In genomic region chr16:8877894-8878522, GRCh38 we compare ENCODE assay signal across 19 cellular contexts. TPM values are rescaled to one million over a fixed set of nuclear protein-coding genes. Genes with fewer than 3 reads are reported as not detected.
A peak's percentile ranks its signal among the peaks of the same experiment; 100 is the strongest.
DNase-seq lines count a peak whose midpoint lies in the region; ATAC-seq, FAIRE-seq and TF ChIP-seq lines count a peak whose summit lies in the region.
"Had no signal": no experiment of that assay in that cellular context is flagged by ENCODE, and none has a peak within 500 bp of the region (broad histone marks: within the 10 kb centered on the region; RNA-seq: fewer than 3 reads in every experiment).

No MANE protein-coding gene starts in this region.

- H2AFZ ChIP-seq in K562 (ENCODE audit: low read depth, low read length) (no peak overlapping the region), keratinocyte (ENCODE audit: control insufficient read depth, low read length) (peak overlapping the region; percentile 75)

- peaks cover 33% of the 10 kb centered on the region for H3K4me1 Mint-ChIP-seq in activated CD8-positive, alpha-beta T cell treated with anti-CD3 and anti-CD28 coated beads, Interleukin-2, amount 10 ng/mL, durations not matched to agents 7 days and 5 days (ENCODE audit: low read depth)
- peaks cover 16% of the 10 kb centered on the region for H3K4me1 Mint-ChIP-seq in activated CD8-positive, alpha-beta T cell treated with anti-CD3 and anti-CD28 coated beads for 36 hours (ENCODE audit: low read depth)
- H3K4me1 Mint-ChIP-seq in stimulated activated naive CD8-positive, alpha-beta T cell treated with anti-CD3 and anti-CD28 coated beads, Interleukin-15, amount 100 ng/mL, for 72 hours = peaks cover 19% of the 10 kb centered on the region
- H3K4me1 Mint-ChIP-seq: brain had no signal

- DNase-seq in activated CD8-positive, alpha-beta T cell treated with anti-CD3 and anti-CD28 coated beads, Interleukin-2, amount 10 ng/mL, durations not matched to agents 7 days and 5 days = no peak
- DNase-seq in activated CD8-positive, alpha-beta T cell treated with anti-CD3 and anti-CD28 coated beads for 36 hours = no peak
- DNase-seq in K562 (ENCODE audit: extremely low read depth in 1 of 4, low spot score in 3 of 4) (no peak), keratinocyte (ENCODE audit: low read depth, low spot score) (no peak), NCI-H2227 (lab: John Stamatoyannopoulos, UW; ENCODE audit: unreplicated experiment) (no peak), cerebellar nuclear complex (lab: John Stamatoyannopoulos, UW) (no peak)
- DNase-seq in stimulated activated naive CD8-positive, alpha-beta T cell treated with anti-CD3 and anti-CD28 coated beads, Interleukin-15, amount 100 ng/mL, for 72 hours = no peak
- DNase-seq: activated gamma-delta T cell treated with Interleukin-2 at 50 U/mL for 16 hours, DND-41, left ventricle myocardium inferior, NCI-H1092, Peyer's patch, uterus had no signal

- H3K4me3 Mint-ChIP-seq in activated CD8-positive, alpha-beta T cell treated with anti-CD3 and anti-CD28 coated beads, Interleukin-2, amount 10 ng/mL, durations not matched to agents 7 days and 5 days = no peak overlapping the region
- no peak overlapping the region for H3K4me3 Mint-ChIP-seq in activated CD8-positive, alpha-beta T cell treated with anti-CD3 and anti-CD28 coated beads for 36 hours
- no peak overlapping the region for H3K4me3 Mint-ChIP-seq in stimulated activated naive CD8-positive, alpha-beta T cell treated with anti-CD3 and anti-CD28 coated beads, Interleukin-15, amount 100 ng/mL, for 72 hours
- H3K4me3 Mint-ChIP-seq: brain; CD4-positive, CD25-positive, alpha-beta regulatory T cell; stimulated activated naive CD8-positive, alpha-beta T cell treated with anti-CD3 and anti-CD28 coated beads, Interleukin-15, Interleukin-2, amounts not matched to agents 100 ng/mL and 50 ng/mL, for 24 hours had no signal

- no peaks in the 10 kb centered on the region for H3K9me1 ChIP-seq in K562 (ENCODE audit: control insufficient read depth, insufficient read depth, low read length)
- H3K9me1 ChIP-seq in keratinocyte (ENCODE audit: control insufficient read depth, extremely low read depth, insufficient read depth, low read length) = no peaks in the 10 kb centered on the region

- FAIRE-seq in K562 (lab: Jason Lieb, UNC) = no peak
- peak; percentile 55 for FAIRE-seq in keratinocyte (lab: Jason Lieb, UNC)
- FAIRE-seq: A204.1 had no signal

- in situ Hi-C loops in K562 (cut with MboI) = loop anchor here (5.0 kb wide), 1 partner anchor 226 kb away; no protein-coding TSS in a partner anchor

- H3K9me3 ChIP-seq in K562 (replicated peaks; ENCODE audit: control insufficient read depth, insufficient read depth, low read depth, low read length) (no peaks in the 10 kb centered on the region), keratinocyte (ENCODE audit: control insufficient read depth, low read depth, low read length) (no peaks in the 10 kb centered on the region)
- H3K9me3 ChIP-seq: left ventricle myocardium inferior, Peyer's patch, uterus had no signal

- no peak overlapping the region for H3K4me2 ChIP-seq in K562 (ENCODE audit: insufficient read depth, low read length)
- peak overlapping the region; percentile 76 for H3K4me2 ChIP-seq in keratinocyte (ENCODE audit: control insufficient read depth, extremely low read depth, insufficient read depth, low read depth, low read length)

- H3K9ac ChIP-seq in K562 (ENCODE audit: insufficient read depth in 1 of 2, low read depth in 2 of 2, low read length in 2 of 2) (peak overlapping the region in 1 of 2 experiments; percentile 66; a peak in 1 of 4 replicates), keratinocyte (ENCODE audit: control insufficient read depth, extremely low read depth, insufficient read depth, low read length) (peak overlapping the region; percentile 73)

- TF ChIP-seq POLR2A in K562 (conservative IDR thresholded peaks at IDR 0.05) = no peak

- H3K4me1 ChIP-seq in K562 (replicated peaks in 1 of 2; ENCODE audit: control insufficient read depth in 2 of 2, insufficient read depth in 2 of 2, low read length in 2 of 2) (peaks cover 0 to 6% of the 10 kb centered on the region in 2 experiments; a peak in 2 of 5 replicates), keratinocyte (ENCODE audit: control insufficient read depth, extremely low read depth, insufficient read depth, low read length) (peaks cover 20% of the 10 kb centered on the region)
- H3K4me1 ChIP-seq: uterus had no signal

- dilution Hi-C loops in keratinocyte (cut with MboI; ENCODE audit: extremely low pct_ligation_motif_present, low sequenced_read_pairs) = no loop called here

- no peaks in the 10 kb centered on the region for H3K36me3 Mint-ChIP-seq in activated CD8-positive, alpha-beta T cell treated with anti-CD3 and anti-CD28 coated beads, Interleukin-2, amount 10 ng/mL, durations not matched to agents 7 days and 5 days (ENCODE audit: low read depth)
- no peaks in the 10 kb centered on the region for H3K36me3 Mint-ChIP-seq in activated CD8-positive, alpha-beta T cell treated with anti-CD3 and anti-CD28 coated beads for 36 hours (ENCODE audit: low read depth)
- H3K36me3 Mint-ChIP-seq: brain; CD4-positive, CD25-positive, alpha-beta regulatory T cell had no signal

- intact Hi-C loops in activated CD8-positive, alpha-beta T cell treated with anti-CD3 and anti-CD28 coated beads for 36 hours (cut with micrococcal nuclease) = no loop called here
- intact Hi-C loops in K562 (cut with micrococcal nuclease) = loop anchor here (10.0 kb wide), 1 partner anchor 257 kb away; no protein-coding TSS in a partner anchor

- peak; percentile 24 for ATAC-seq in activated CD8-positive, alpha-beta T cell treated with anti-CD3 and anti-CD28 coated beads, Interleukin-2, amount 10 ng/mL, durations not matched to agents 7 days and 5 days
- ATAC-seq in activated CD8-positive, alpha-beta T cell treated with anti-CD3 and anti-CD28 coated beads for 36 hours = no peak
- ATAC-seq in K562 (no peak), HG03045 (IDR thresholded peaks at IDR 0.05; ENCODE audit: unreplicated experiment) (no peak)
- ATAC-seq in stimulated activated naive CD8-positive, alpha-beta T cell treated with anti-CD3 and anti-CD28 coated beads, Interleukin-15, amount 100 ng/mL, for 72 hours = peak; percentile 52

- H3K4me3 ChIP-seq in K562 (no peak overlapping the region), keratinocyte (ENCODE audit: control insufficient read depth in 2 of 3, extremely low read depth in 1 of 3, insufficient read depth in 2 of 3, low read depth in 1 of 3, low read length in 3 of 3) (peak overlapping the region in 1 of 3 experiments; percentile 25)
- H3K4me3 ChIP-seq: left ventricle myocardium inferior, Peyer's patch, uterus had no signal

- no TSS peak for BruUV-seq in K562 (replicated peaks; lab: Mats Ljungman, UMichigan)

- no peaks in the 10 kb centered on the region for H3K9me3 Mint-ChIP-seq in activated CD8-positive, alpha-beta T cell treated with anti-CD3 and anti-CD28 coated beads, Interleukin-2, amount 10 ng/mL, durations not matched to agents 7 days and 5 days (ENCODE audit: insufficient read depth)
- no peaks in the 10 kb centered on the region for H3K9me3 Mint-ChIP-seq in activated CD8-positive, alpha-beta T cell treated with anti-CD3 and anti-CD28 coated beads for 36 hours
- H3K9me3 Mint-ChIP-seq in stimulated activated naive CD8-positive, alpha-beta T cell treated with anti-CD3 and anti-CD28 coated beads, Interleukin-15, amount 100 ng/mL, for 72 hours = no peaks in the 10 kb centered on the region
- H3K9me3 Mint-ChIP-seq: CD4-positive, CD25-positive, alpha-beta regulatory T cell; stimulated activated naive CD8-positive, alpha-beta T cell treated with anti-CD3 and anti-CD28 coated beads, Interleukin-15, Interleukin-2, amounts not matched to agents 100 ng/mL and 50 ng/mL, for 24 hours had no signal

- H4K20me1 ChIP-seq in K562 (replicated peaks; ENCODE audit: control insufficient read depth, insufficient read depth, low read length) = no peaks in the 10 kb centered on the region; the same call in 1 of the 2 replicates
- H4K20me1 ChIP-seq in keratinocyte (ENCODE audit: control insufficient read depth, extremely low read depth, insufficient read depth, low read length) = no peaks in the 10 kb centered on the region

- H3K27ac Mint-ChIP-seq in activated CD8-positive, alpha-beta T cell treated with anti-CD3 and anti-CD28 coated beads, Interleukin-2, amount 10 ng/mL, durations not matched to agents 7 days and 5 days = peak overlapping the region; percentile 10
- no peak overlapping the region for H3K27ac Mint-ChIP-seq in activated CD8-positive, alpha-beta T cell treated with anti-CD3 and anti-CD28 coated beads for 36 hours
- H3K27ac Mint-ChIP-seq in stimulated activated naive CD8-positive, alpha-beta T cell treated with anti-CD3 and anti-CD28 coated beads, Interleukin-15, amount 100 ng/mL, for 72 hours = no peak overlapping the region
- H3K27ac Mint-ChIP-seq: CD4-positive, CD25-positive, alpha-beta regulatory T cell; progenitor cell of endocrine pancreas; stimulated activated naive CD8-positive, alpha-beta T cell treated with anti-CD3 and anti-CD28 coated beads, Interleukin-15, Interleukin-2, amounts not matched to agents 100 ng/mL and 50 ng/mL, for 24 hours had no signal

- TF ChIP-seq EP300 in K562 (IDR thresholded peaks at IDR 0.05; ENCODE audit: low read length) = no peak

- no peak for TF ChIP-seq RAD21 in K562 (CRISPR knock-in tag; conservative IDR thresholded peaks at IDR 0.05 in 1 of 2, IDR thresholded peaks at IDR 0.05 in 1 of 2)

- no peaks in the 10 kb centered on the region for H3K36me3 ChIP-seq in K562 (ENCODE audit: control insufficient read depth, insufficient read depth, low read length)
- H3K36me3 ChIP-seq in keratinocyte (ENCODE audit: control insufficient read depth in 2 of 2, extremely low read depth in 1 of 2, insufficient read depth in 2 of 2, low read length in 2 of 2) = no peaks in the 10 kb centered on the region
- H3K36me3 ChIP-seq: left ventricle myocardium inferior, Peyer's patch, uterus had no signal

- H3K79me2 ChIP-seq in K562 (ENCODE audit: control insufficient read depth, insufficient read depth, low read length) (no peaks in the 10 kb centered on the region), keratinocyte (ENCODE audit: control insufficient read depth, insufficient read depth, low read length) (no peaks in the 10 kb centered on the region)

- 2% methylated on average over 8 of the region's 8 CpGs for WGBS in K562 (ENCODE audit: insufficient coverage, low coverage, missing lambda C conversion rate)

- no peaks in the 10 kb centered on the region for H3K27me3 Mint-ChIP-seq in activated CD8-positive, alpha-beta T cell treated with anti-CD3 and anti-CD28 coated beads, Interleukin-2, amount 10 ng/mL, durations not matched to agents 7 days and 5 days (ENCODE audit: low read depth)
- H3K27me3 Mint-ChIP-seq in activated CD8-positive, alpha-beta T cell treated with anti-CD3 and anti-CD28 coated beads for 36 hours = no peaks in the 10 kb centered on the region
- no peaks in the 10 kb centered on the region for H3K27me3 Mint-ChIP-seq in stimulated activated naive CD8-positive, alpha-beta T cell treated with anti-CD3 and anti-CD28 coated beads, Interleukin-15, amount 100 ng/mL, for 72 hours
- H3K27me3 Mint-ChIP-seq: brain; progenitor cell of endocrine pancreas; stimulated activated naive CD8-positive, alpha-beta T cell treated with anti-CD3 and anti-CD28 coated beads, Interleukin-15, Interleukin-2, amounts not matched to agents 100 ng/mL and 50 ng/mL, for 24 hours had no signal

- POLR2A ChIA-PET in activated CD8-positive, alpha-beta T cell treated with anti-CD3 and anti-CD28 coated beads, Interleukin-2, amount 10 ng/mL, durations not matched to agents 7 days and 5 days (lab: Charles Lee) = interaction anchor here (2.0 kb wide), 1 partner anchor 10 kb away, joined by 13 read pairs; the partner anchor contains the start of gene CARHSP1
- POLR2A ChIA-PET in activated CD8-positive, alpha-beta T cell treated with anti-CD3 and anti-CD28 coated beads for 36 hours (lab: Charles Lee) = interaction anchor here (0.8 kb wide), 1 partner anchor 81 kb away, joined by 4 read pairs; no protein-coding TSS in a partner anchor
- POLR2A ChIA-PET in K562 (lab: Yijun Ruan, JAX) = interaction anchor here (0.9 to 1.4 kb wide), 2 partner anchors 9 to 13 kb away, joined by 3 to 6 read pairs; partner anchors contain the start of gene CARHSP1

- TF ChIP-seq CTCF in activated CD8-positive, alpha-beta T cell treated with anti-CD3 and anti-CD28 coated beads for 36 hours (IDR thresholded peaks at IDR 0.05) = no peak
- no peak for TF ChIP-seq CTCF in K562 (IDR thresholded peaks at IDR 0.05 in 2 of 3, conservative IDR thresholded peaks at IDR 0.05 in 1 of 3; ENCODE audit: insufficient read depth in 2 of 3, low read depth in 1 of 3, low read length in 3 of 3)
- no peak for TF ChIP-seq CTCF in keratinocyte (optimal IDR thresholded peaks at IDR 0.05 in 1 of 3, IDR thresholded peaks at IDR 0.05 in 1 of 3, conservative IDR thresholded peaks at IDR 0.05 in 1 of 3; ENCODE audit: extremely low read depth in 1 of 3, insufficient read depth in 2 of 3, low read length in 3 of 3)

- CTCF ChIA-PET in activated CD8-positive, alpha-beta T cell treated with anti-CD3 and anti-CD28 coated beads, Interleukin-2, amount 10 ng/mL, durations not matched to agents 7 days and 5 days (lab: Charles Lee) = interaction anchor here (0.7 to 4.1 kb wide), 4 partner anchors 7 to 311 kb away, joined by 3 to 34 read pairs (median 12); partner anchors contain the start of gene CARHSP1
- CTCF ChIA-PET in activated CD8-positive, alpha-beta T cell treated with anti-CD3 and anti-CD28 coated beads for 36 hours (lab: Charles Lee) = interaction anchor here (0.7 to 4.6 kb wide), 4 partner anchors 8 to 208 kb away, joined by 3 to 54 read pairs (median 30); partner anchors contain the start of gene CARHSP1
- CTCF ChIA-PET in K562 (lab: Yijun Ruan, JAX; ENCODE audit: low intra/inter-chr PET ratio) = no interaction called here

- H3K27ac ChIP-seq in K562 (ENCODE audit: extremely low read depth, low read depth, low read length) (no peak overlapping the region), keratinocyte (ENCODE audit: control insufficient read depth, insufficient read depth, low read length) (peak overlapping the region; percentile 88)
- H3K27ac ChIP-seq: left ventricle myocardium inferior, uterus had no signal

- H3K27me3 ChIP-seq in K562 (ENCODE audit: control insufficient read depth in 2 of 2, insufficient read depth in 2 of 2, low read length in 2 of 2) = peaks cover 0 to 12% of the 10 kb centered on the region in 2 experiments; a peak in 3 of 5 replicates
- no peaks in the 10 kb centered on the region for H3K27me3 ChIP-seq in keratinocyte (ENCODE audit: control insufficient read depth, extremely low read depth, insufficient read depth, low read length)
- H3K27me3 ChIP-seq: Peyer's patch, uterus had no signal

RNA-seq across cellular contexts. Expression of gene LITAFD, which starts 4.1 kb away (rescaled TPM):
- total RNA-seq in activated CD8-positive, alpha-beta T cell treated with anti-CD3 and anti-CD28 coated beads, Interleukin-2, amount 10 ng/mL, durations not matched to agents 7 days and 5 days = not detected
- not detected for total RNA-seq in activated CD8-positive, alpha-beta T cell treated with anti-CD3 and anti-CD28 coated beads for 36 hours
- not detected in 2 replicates for total RNA-seq in K562 (2011; cell fraction: chromatin; rRNA removed; ENCODE audit: low replicate concordance)
- not detected in 2 replicates for total RNA-seq in K562 (2011; cell fraction: nucleolus; rRNA removed)
- total RNA-seq in K562 (2011; cell fraction: nucleoplasm; rRNA removed) = not detected in 2 replicates
- total RNA-seq in K562 (2014; rRNA removed) (not detected in 2 replicates), K562 (2014; rRNA removed; fragmentation: Illumina TruSeq; extraction: Trizol) (not detected in 2 replicates), K562 (2015; rRNA removed; fragmentation: Illumina TruSeq; extraction: Trizol) (not detected in 2 replicates), K562 (2021) (not detected in 2 replicates)
- polyA plus RNA-seq in K562 (2011; rRNA removed) (not detected in 2 replicates), K562 (2014; fragmentation: Illumina TruSeq; extraction: Trizol) (not detected in 2 replicates), K562 (2014; fragmentation: Nextera tagmentation; extraction: Ambion mirVana) (not detected), K562 (2014; rRNA removed) (not detected in 2 replicates), keratinocyte (not detected in 3 replicates)
- polyA plus RNA-seq in K562 (2011; cell fraction: cytosol; rRNA removed) = not detected in 2 replicates
- polyA plus RNA-seq in K562 (2011; cell fraction: nucleus; rRNA removed) = not detected in 2 replicates
- polyA plus RNA-seq in K562 (2012) = not detected in 2 replicates
- polyA minus RNA-seq in K562 (2011; rRNA and poly(A)+ RNA removed) = not detected in 2 replicates
- polyA minus RNA-seq in K562 (2011; cell fraction: cytosol; rRNA and poly(A)+ RNA removed) = not detected in 2 replicates
- not detected in 2 replicates for polyA minus RNA-seq in K562 (2011; cell fraction: nucleus; rRNA and poly(A)+ RNA removed)
- not detected for polyA plus RNA-seq in keratinocyte (2011; ENCODE audit: low read depth)
- not detected in 2 replicates for polyA plus RNA-seq in keratinocyte (2011; cell fraction: cytosol; rRNA removed)
- not detected in 2 replicates for polyA plus RNA-seq in keratinocyte (2011; cell fraction: nucleus; rRNA removed)
- polyA plus RNA-seq in keratinocyte (2012; ENCODE audit: low replicate concordance) = not detected in 2 replicates
- not detected in 3 replicates for polyA minus RNA-seq in keratinocyte
- polyA minus RNA-seq in keratinocyte (2011; cell fraction: cytosol; rRNA and poly(A)+ RNA removed) = not detected
- polyA minus RNA-seq in keratinocyte (2011; cell fraction: nucleus; rRNA and poly(A)+ RNA removed) = not detected in 2 replicates
- total RNA-seq: CD4-positive, CD25-positive, alpha-beta regulatory T cell; left ventricle myocardium inferior; Peyer's patch; progenitor cell of endocrine pancreas; uterus had no signal
- polyA plus RNA-seq: CD4-positive, CD25-positive, alpha-beta regulatory T cell had no signal

RNA-seq across cellular contexts. Expression of gene CARHSP1, which starts 9.2 kb away (rescaled TPM):
- total RNA-seq in activated CD8-positive, alpha-beta T cell treated with anti-CD3 and anti-CD28 coated beads, Interleukin-2, amount 10 ng/mL, durations not matched to agents 7 days and 5 days = 100 to 1,000 TPM; 209 to 217 TPM
- 10 to 100 TPM; 63.9 to 72.6 TPM for total RNA-seq in activated CD8-positive, alpha-beta T cell treated with anti-CD3 and anti-CD28 coated beads for 36 hours
- 20.8 and 44.6 TPM in 2 replicates for total RNA-seq in K562 (2011; cell fraction: chromatin; rRNA removed; ENCODE audit: low replicate concordance)
- total RNA-seq in K562 (2011; cell fraction: nucleolus; rRNA removed) = 34.7 and 35.1 TPM in 2 replicates
- total RNA-seq in K562 (2011; cell fraction: nucleoplasm; rRNA removed) = 29.4 and 42.3 TPM in 2 replicates
- total RNA-seq in K562 (2014; rRNA removed) = 112 and 114 TPM in 2 replicates
- total RNA-seq in K562 (2014; rRNA removed; fragmentation: Illumina TruSeq; extraction: Trizol) = 27.0 and 41.1 TPM in 2 replicates
- total RNA-seq in K562 (2015; rRNA removed; fragmentation: Illumina TruSeq; extraction: Trizol) = 65.2 and 68.5 TPM in 2 replicates
- 74.5 and 78.0 TPM in 2 replicates for total RNA-seq in K562 (2021)
- polyA plus RNA-seq in K562 (2011; rRNA removed) = 37.0 and 40.8 TPM in 2 replicates
- polyA plus RNA-seq in K562 (2011; cell fraction: cytosol; rRNA removed) = 46.0 and 113 TPM in 2 replicates
- polyA plus RNA-seq in K562 (2011; cell fraction: nucleus; rRNA removed) = 25.6 and 34.1 TPM in 2 replicates
- 72.1 and 96.6 TPM in 2 replicates for polyA plus RNA-seq in K562 (2012)
- 40.4 and 87.0 TPM in 2 replicates for polyA plus RNA-seq in K562 (2014; fragmentation: Illumina TruSeq; extraction: Trizol)
- polyA plus RNA-seq in K562 (2014; fragmentation: Nextera tagmentation; extraction: Ambion mirVana) = 10 to 100 TPM in 1 of 2 experiments, 1 to 10 TPM in 1; 5.8 to 17.1 TPM
- polyA plus RNA-seq in K562 (2014; rRNA removed) = 97.9 and 104 TPM in 2 replicates
- 39.1 and 58.1 TPM in 2 replicates for polyA minus RNA-seq in K562 (2011; rRNA and poly(A)+ RNA removed)
- polyA minus RNA-seq in K562 (2011; cell fraction: cytosol; rRNA and poly(A)+ RNA removed) = 34.9 and 36.6 TPM in 2 replicates
- 12.1 and 17.4 TPM in 2 replicates for polyA minus RNA-seq in K562 (2011; cell fraction: nucleus; rRNA and poly(A)+ RNA removed)
- polyA plus RNA-seq in keratinocyte = 61.9 to 90.8 TPM (median 88.4 TPM) in 3 replicates
- polyA plus RNA-seq in keratinocyte (2011; ENCODE audit: low read depth) = 10.9 TPM
- polyA plus RNA-seq in keratinocyte (2011; cell fraction: cytosol; rRNA removed) = 58.2 and 109 TPM in 2 replicates
- 39.2 and 49.4 TPM in 2 replicates for polyA plus RNA-seq in keratinocyte (2011; cell fraction: nucleus; rRNA removed)
- polyA plus RNA-seq in keratinocyte (2012; ENCODE audit: low replicate concordance) = 37.3 and 160 TPM in 2 replicates
- polyA minus RNA-seq in keratinocyte = 100 to 120 TPM (median 101 TPM) in 3 replicates
- 138 TPM for polyA minus RNA-seq in keratinocyte (2011; cell fraction: cytosol; rRNA and poly(A)+ RNA removed)
- 17.3 and 24.8 TPM in 2 replicates for polyA minus RNA-seq in keratinocyte (2011; cell fraction: nucleus; rRNA and poly(A)+ RNA removed)

Comparison
In these comparisons a context has a peak if more than half of its experiments do, and no peak if none do; other contexts are left out.
1. ATAC-seq: peak in activated CD8-positive, alpha-beta T cell treated with anti-CD3 and anti-CD28 coated beads, Interleukin-2, amount 10 ng/mL, durations not matched to agents 7 days and 5 days (single experiment) and stimulated activated naive CD8-positive, alpha-beta T cell treated with anti-CD3 and anti-CD28 coated beads, Interleukin-15, amount 100 ng/mL, for 72 hours (single experiment); none in activated CD8-positive, alpha-beta T cell treated with anti-CD3 and anti-CD28 coated beads for 36 hours (single experiment), K562 (single experiment) and HG03045 (single experiment).